22 cellular contexts compared by ENCODE assay signal in the genomic region with DNA sequence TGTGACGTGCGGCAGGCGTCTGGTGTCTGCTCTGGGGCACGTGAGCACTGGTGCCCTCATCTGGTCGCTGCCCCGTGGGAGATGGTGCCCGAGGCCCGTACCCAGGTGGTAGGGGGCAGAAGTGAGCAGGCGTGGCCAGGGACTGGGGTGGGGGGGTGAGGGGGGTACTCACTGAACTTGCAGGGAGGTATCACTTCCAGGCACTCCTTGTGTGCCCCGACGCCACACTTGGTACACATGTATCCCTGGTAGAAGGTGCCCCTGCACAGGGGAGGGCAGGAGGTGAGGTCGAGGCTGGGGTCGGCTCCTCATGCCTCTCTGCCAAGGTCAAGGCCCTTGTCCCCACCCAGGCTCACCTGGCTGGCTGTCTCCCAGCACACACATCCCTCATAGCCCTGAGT. TPM values are rescaled to one million over a fixed set of nuclear protein-coding genes. Genes with fewer than 3 reads are reported as not detected.
A peak's percentile ranks its signal among the peaks of the same experiment; 100 is the strongest.
DNase-seq lines count a peak whose midpoint lies in the region; ATAC-seq, FAIRE-seq and TF ChIP-seq lines count a peak whose summit lies in the region.
"Had no signal": no experiment of that assay in that cellular context is flagged by ENCODE, and none has a peak within 500 bp of the region (broad histone marks: within the 10 kb centered on the region; RNA-seq: fewer than 3 reads in every experiment).

No MANE protein-coding gene starts in this region.

- H3K27ac ChIP-seq in right cardiac atrium (ENCODE audit: low read length) (no peak overlapping the region), left ventricle myocardium inferior (replicated peaks) (no peak overlapping the region), kidney (ENCODE audit: low read depth in 2 of 2, low read length in 2 of 2) (no peak overlapping the region)
- H3K27ac ChIP-seq: PC-9, SJSA1 had no signal

- H3K9me3 ChIP-seq in right cardiac atrium (ENCODE audit: control insufficient read depth, low read length): no peaks in the 10 kb centered on the region
- no peaks in the 10 kb centered on the region for H3K9me3 ChIP-seq in left ventricle myocardium inferior (replicated peaks)
- H3K9me3 ChIP-seq in Loucy (ENCODE audit: insufficient read depth, low read depth, low read length): no peaks in the 10 kb centered on the region
- no peaks in the 10 kb centered on the region for H3K9me3 ChIP-seq in kidney (ENCODE audit: control insufficient read depth in 1 of 2, low read length in 2 of 2)
- H3K9me3 ChIP-seq: SJSA1 had no signal

- intact Hi-C loops in right cardiac atrium (cut with DNase I): no loop called here
- intact Hi-C loops in left ventricle myocardium inferior (cut with micrococcal nuclease): no loop called here
- intact Hi-C loops in kidney (cut with DNase I): no loop called here

- H2AFZ ChIP-seq in Loucy (ENCODE audit: low read length): no peak overlapping the region
- H2AFZ ChIP-seq: PC-9 had no signal

- H3K4me3 Mint-ChIP-seq in stimulated activated memory B cell treated with anti-CD40 and anti-IgM and Interleukin-4, amounts not matched to agents 10 μg/mL and 1 μg/mL and 100 μg/mL, for 72 hours: no peak overlapping the region
- H3K4me3 Mint-ChIP-seq: CD4-positive, CD25-positive, alpha-beta regulatory T cell; H9 had no signal

- no peak overlapping the region for H3K4me2 ChIP-seq in Loucy (ENCODE audit: low read depth, low read length, poor library complexity, severe bottlenecking)

- H3K4me1 ChIP-seq in right cardiac atrium (ENCODE audit: control insufficient read depth, insufficient read depth, low read length): no peaks in the 10 kb centered on the region
- H3K4me1 ChIP-seq in left ventricle myocardium inferior: peaks cover 10% of the 10 kb centered on the region
- H3K4me1 ChIP-seq in Loucy (ENCODE audit: insufficient read depth, low read length, poor library complexity, severe bottlenecking): peaks cover 12% of the 10 kb centered on the region
- H3K4me1 ChIP-seq in kidney (ENCODE audit: control insufficient read depth in 1 of 2, insufficient read depth in 1 of 2, low read depth in 1 of 2, low read length in 2 of 2): peaks cover 0 to 7% of the 10 kb centered on the region in 2 donors
- H3K4me1 ChIP-seq: SJSA1 had no signal

- DNase-seq in right cardiac atrium (peak in 2 of 3 donors; percentile 31 to 40), left ventricle myocardium inferior (no peak), kidney (peak; percentile 71), NCI-H1694 treated with DMSO at 0.1 percent for 48 hours (lab: John Stamatoyannopoulos, UW) (no peak), NCI-H446 treated with DMSO at 0.1 percent for 48 hours (lab: John Stamatoyannopoulos, UW) (no peak), NCI-H2227 (lab: John Stamatoyannopoulos, UW; ENCODE audit: unreplicated experiment) (no peak)
- DNase-seq: CD4-positive, CD25-positive, alpha-beta regulatory T cell; COR-L47; DMS 273 treated with DMSO at 0.1 percent for 48 hours; GDM1; H9; KBM-7; MV-4-11; NCI-H187; NCI-H2107; NCI-H2227 treated with DMSO at 0.1 percent for 48 hours; PC-9; SW 1271 had no signal

- H3K27me3 Mint-ChIP-seq in stimulated activated memory B cell treated with anti-CD40 and anti-IgM and Interleukin-4, amounts not matched to agents 10 μg/mL and 1 μg/mL and 100 μg/mL, for 72 hours: no peaks in the 10 kb centered on the region
- H3K27me3 Mint-ChIP-seq: CD4-positive, CD25-positive, alpha-beta regulatory T cell had no signal

- peak overlapping the region; percentile 96 for H3K27ac Mint-ChIP-seq in stimulated activated memory B cell treated with anti-CD40 and anti-IgM and Interleukin-4, amounts not matched to agents 10 μg/mL and 1 μg/mL and 100 μg/mL, for 72 hours
- H3K27ac Mint-ChIP-seq: CD4-positive, CD25-positive, alpha-beta regulatory T cell; H9 had no signal

- no peaks in the 10 kb centered on the region for H3K27me3 ChIP-seq in right cardiac atrium (ENCODE audit: control insufficient read depth, insufficient read depth)
- no peaks in the 10 kb centered on the region for H3K27me3 ChIP-seq in left ventricle myocardium inferior (ENCODE audit: low read depth)
- no peaks in the 10 kb centered on the region for H3K27me3 ChIP-seq in Loucy (ENCODE audit: insufficient read depth, low read length, poor library complexity, severe bottlenecking)
- H3K27me3 ChIP-seq: SJSA1 had no signal

- no peaks in the 10 kb centered on the region for H4K20me1 ChIP-seq in Loucy (ENCODE audit: insufficient read depth, low read length, poor library complexity, severe bottlenecking)

- no peak for ATAC-seq in right cardiac atrium
- peak; percentile 1 for ATAC-seq in stimulated activated memory B cell treated with anti-CD40 and anti-IgM and Interleukin-4, amounts not matched to agents 10 μg/mL and 1 μg/mL and 100 μg/mL, for 72 hours

- no peak overlapping the region for H3K4me3 ChIP-seq in right cardiac atrium (ENCODE audit: low read length)
- H3K4me3 ChIP-seq in left ventricle myocardium inferior: no peak overlapping the region
- H3K4me3 ChIP-seq in Loucy (ENCODE audit: low read length, poor library complexity, severe bottlenecking): no peak overlapping the region
- H3K4me3 ChIP-seq in kidney (ENCODE audit: low read length in 2 of 2): no peak overlapping the region
- H3K4me3 ChIP-seq: PC-9, SJSA1 had no signal

- 79% methylated on average over 13 of the region's 13 CpGs for WGBS in right cardiac atrium

- TF ChIP-seq CTCF in left ventricle myocardium inferior (IDR thresholded peaks at IDR 0.05; ENCODE audit: borderline replicate concordance) (no peak), Loucy (conservative IDR thresholded peaks at IDR 0.05; ENCODE audit: low read length) (0 out of 2 replicates have a peak, but pooled peaks have one; percentile 17), kidney (IDR thresholded peaks at IDR 0.05; ENCODE audit: borderline replicate concordance, extremely low read depth, insufficient read depth) (no peak)

- no peak for FAIRE-seq in kidney (lab: Jason Lieb, UNC)
- FAIRE-seq: A204.1 had no signal

- H3K36me3 ChIP-seq in left ventricle myocardium inferior (peaks cover 19% of the 10 kb centered on the region), Loucy (ENCODE audit: insufficient read depth, low read length) (no peaks in the 10 kb centered on the region), kidney (ENCODE audit: control insufficient read depth in 1 of 2, insufficient read depth in 2 of 2, low read length in 2 of 2) (peaks cover 4 to 16% of the 10 kb centered on the region in 2 donors)

- H3F3A ChIP-seq in Loucy (ENCODE audit: low read depth): no peaks in the 10 kb centered on the region

- H3K4me1 Mint-ChIP-seq in stimulated activated memory B cell treated with anti-CD40 and anti-IgM and Interleukin-4, amounts not matched to agents 10 μg/mL and 1 μg/mL and 100 μg/mL, for 72 hours: peaks cover 68% of the 10 kb centered on the region
- H3K4me1 Mint-ChIP-seq: CD4-positive, CD25-positive, alpha-beta regulatory T cell had no signal

- H3K9ac ChIP-seq in Loucy (ENCODE audit: low read depth, low read length, poor library complexity, severe bottlenecking): no peak overlapping the region
- no peak overlapping the region for H3K9ac ChIP-seq in kidney (ENCODE audit: low read length in 2 of 2)

- no peaks in the 10 kb centered on the region for H3K79me2 ChIP-seq in Loucy (ENCODE audit: insufficient read depth, low read length)

- peaks cover 57% of the 10 kb centered on the region for H3K36me3 Mint-ChIP-seq in stimulated activated memory B cell treated with anti-CD40 and anti-IgM and Interleukin-4, amounts not matched to agents 10 μg/mL and 1 μg/mL and 100 μg/mL, for 72 hours
- H3K36me3 Mint-ChIP-seq: CD4-positive, CD25-positive, alpha-beta regulatory T cell had no signal

- H3K9me2 ChIP-seq in Loucy (replicated peaks; ENCODE audit: low read depth, low read length): no peaks in the 10 kb centered on the region

- no peaks in the 10 kb centered on the region for H3K9me3 Mint-ChIP-seq in stimulated activated memory B cell treated with anti-CD40 and anti-IgM and Interleukin-4, amounts not matched to agents 10 μg/mL and 1 μg/mL and 100 μg/mL, for 72 hours
- H3K9me3 Mint-ChIP-seq: CD4-positive, CD25-positive, alpha-beta regulatory T cell; H9 had no signal

RNA-seq across cellular contexts. Expression of a gene that starts 45.2 kb away (rescaled TPM):
- total RNA-seq in right cardiac atrium: 1 to 10 TPM; 2.5 to 3.2 (median 2.8) TPM
- 1.7 TPM for polyA plus RNA-seq in right cardiac atrium
- 0.63 TPM for total RNA-seq in left ventricle myocardium inferior
- 4.6 TPM for total RNA-seq in kidney
- 12.0 TPM for polyA plus RNA-seq in kidney (ENCODE audit: insufficient read depth, low read depth, low replicate concordance)

Comparison
In these comparisons a context has a peak if more than half of its experiments do, and no peak if none do; other contexts are left out.
1. DNase-seq: peak in right cardiac atrium (2 of 3) and kidney (single experiment); none in left ventricle myocardium inferior (single experiment), NCI-H1694 treated with DMSO at 0.1 percent for 48 hours (single experiment), NCI-H446 treated with DMSO at 0.1 percent for 48 hours (single experiment) and NCI-H2227 (single experiment).